Comparison of ENCODE assay signal across 17 cellular contexts in the genomic region with DNA sequence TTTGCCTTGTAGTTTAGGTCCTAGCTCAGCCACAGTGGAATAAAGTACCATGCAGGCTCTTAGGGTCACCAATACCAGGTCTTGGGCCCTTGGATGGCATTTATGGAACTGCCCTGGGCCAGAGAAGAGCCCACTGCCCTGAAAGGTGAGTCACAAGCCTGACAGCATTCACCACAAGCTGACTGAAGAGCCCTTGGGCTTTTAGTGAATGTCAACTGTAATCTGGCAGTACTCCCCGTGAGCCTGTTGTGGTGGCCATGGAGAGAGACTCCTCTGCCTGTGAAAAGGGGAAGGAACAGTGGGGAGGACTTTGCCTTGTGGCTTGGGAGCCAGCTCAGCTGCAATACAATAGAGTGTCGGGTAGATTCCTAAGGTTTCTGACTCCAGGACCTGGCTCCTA.
DNase-seq lines count a peak whose midpoint lies in the region; ATAC-seq and TF ChIP-seq lines count a peak whose summit lies in the region.
"Had no signal": no experiment of that assay in that cellular context is flagged by ENCODE, and none has a peak within 500 bp of the region (broad histone marks: within the 10 kb centered on the region; RNA-seq: fewer than 3 reads in every experiment).

No MANE protein-coding gene starts in this region.

- H3K4me1 ChIP-seq in PC-3 (ENCODE audit: insufficient read depth, low read length) = no peaks in the 10 kb centered on the region
- no peaks in the 10 kb centered on the region for H3K4me1 ChIP-seq in endodermal cell (ENCODE audit: control insufficient read depth, insufficient read depth, low read length)
- no peaks in the 10 kb centered on the region for H3K4me1 ChIP-seq in aorta (ENCODE audit: control insufficient read depth in 1 of 2, insufficient read depth in 2 of 2, low read length in 2 of 2)
- H3K4me1 ChIP-seq: BLaER1 had no signal

- H3F3A ChIP-seq in PC-3 (ENCODE audit: low read length, unreplicated experiment) = no peaks in the 10 kb centered on the region

- POLR2A ChIA-PET in PC-3 (lab: Charles Lee; ENCODE audit: unreplicated experiment) = no interaction called here

- ATAC-seq in PC-3 (peak; percentile 27; the same call in 1 of the 2 replicates), aorta (ENCODE audit: low FRiP score) (peak; percentile 57), HG03196 (IDR thresholded peaks at IDR 0.05; ENCODE audit: unreplicated experiment) (no peak), HG02870 (IDR thresholded peaks at IDR 0.05; ENCODE audit: unreplicated experiment) (no peak)
- ATAC-seq in stimulated activated memory B cell treated with anti-CD40 and anti-IgM and Interleukin-4, amounts not matched to agents 10 μg/mL and 1 μg/mL and 100 μg/mL, for 72 hours = no peak
- ATAC-seq: GM12878, K562 had no signal

- H3K9ac ChIP-seq in PC-3 (ENCODE audit: low read length) (no peak overlapping the region), endodermal cell (ENCODE audit: extremely low read depth, low read length, poor library complexity, severe bottlenecking) (no peak overlapping the region)
- H3K9ac ChIP-seq: BLaER1 had no signal

- CTCF ChIA-PET in PC-3 (lab: Charles Lee) = no interaction called here

- intact Hi-C loops in PC-3 (cut with micrococcal nuclease) (no loop called here), aorta (cut with DNase I) (no loop called here)

- H3K4me3 Mint-ChIP-seq in endodermal cell = no peak overlapping the region
- H3K4me3 Mint-ChIP-seq in stimulated activated memory B cell treated with anti-CD40 and anti-IgM and Interleukin-4, amounts not matched to agents 10 μg/mL and 1 μg/mL and 100 μg/mL, for 72 hours = no peak overlapping the region

- WGBS in endodermal cell (ENCODE audit: insufficient coverage in 1 of 2, insufficient read length in 1 of 2), 2 experiments = 83 to 100% methylated on average over 1 to 2 of the region's 2 CpGs
- 86 to 93% methylated on average over 2 of the region's 2 CpGs for WGBS in aorta, 2 donors

- no peaks in the 10 kb centered on the region for H3K9me2 ChIP-seq in PC-3 (replicated peaks; ENCODE audit: low read length)

- TF ChIP-seq CTCF in PC-3 (conservative IDR thresholded peaks at IDR 0.05; ENCODE audit: low read depth, low read length) (no peak), endodermal cell (conservative IDR thresholded peaks at IDR 0.05) (no peak)

- no peaks in the 10 kb centered on the region for H3K36me3 Mint-ChIP-seq in endodermal cell (ENCODE audit: low read depth)
- no peaks in the 10 kb centered on the region for H3K36me3 Mint-ChIP-seq in stimulated activated memory B cell treated with anti-CD40 and anti-IgM and Interleukin-4, amounts not matched to agents 10 μg/mL and 1 μg/mL and 100 μg/mL, for 72 hours

- H3K4me1 Mint-ChIP-seq in endodermal cell = no peaks in the 10 kb centered on the region
- H3K4me1 Mint-ChIP-seq in stimulated activated memory B cell treated with anti-CD40 and anti-IgM and Interleukin-4, amounts not matched to agents 10 μg/mL and 1 μg/mL and 100 μg/mL, for 72 hours = no peaks in the 10 kb centered on the region

- H2AFZ ChIP-seq in PC-3 (ENCODE audit: low read length) = no peak overlapping the region

- peak overlapping the region; percentile 40 for H3K27ac Mint-ChIP-seq in endodermal cell
- H3K27ac Mint-ChIP-seq in stimulated activated memory B cell treated with anti-CD40 and anti-IgM and Interleukin-4, amounts not matched to agents 10 μg/mL and 1 μg/mL and 100 μg/mL, for 72 hours = no peak overlapping the region

- no TSS peak for BruUV-seq in PC-3 (replicated peaks; lab: Mats Ljungman, UMichigan)

- H4K20me1 ChIP-seq in PC-3 (ENCODE audit: low read length) = no peaks in the 10 kb centered on the region
- H4K20me1 ChIP-seq: BLaER1 had no signal

- H3K27me3 Mint-ChIP-seq in endodermal cell (ENCODE audit: insufficient read depth) = no peaks in the 10 kb centered on the region
- no peaks in the 10 kb centered on the region for H3K27me3 Mint-ChIP-seq in stimulated activated memory B cell treated with anti-CD40 and anti-IgM and Interleukin-4, amounts not matched to agents 10 μg/mL and 1 μg/mL and 100 μg/mL, for 72 hours

- no peaks in the 10 kb centered on the region for H3K27me3 ChIP-seq in PC-3 (ENCODE audit: low read length)
- H3K27me3 ChIP-seq in endodermal cell (ENCODE audit: control insufficient read depth, insufficient read depth, low read length, poor library complexity, severe bottlenecking) = no peaks in the 10 kb centered on the region
- no peaks in the 10 kb centered on the region for H3K27me3 ChIP-seq in aorta (ENCODE audit: control insufficient read depth in 1 of 2, insufficient read depth in 2 of 2, low read length in 1 of 2)
- H3K27me3 ChIP-seq: BLaER1 had no signal

- no peaks in the 10 kb centered on the region for H3K36me3 ChIP-seq in PC-3 (ENCODE audit: low read depth, low read length)
- no peaks in the 10 kb centered on the region for H3K36me3 ChIP-seq in endodermal cell (ENCODE audit: control insufficient read depth, insufficient read depth, low read length)
- H3K36me3 ChIP-seq in aorta (ENCODE audit: control insufficient read depth in 1 of 2, insufficient read depth in 2 of 2, low read length in 1 of 2) = no peaks in the 10 kb centered on the region
- H3K36me3 ChIP-seq: BLaER1 had no signal

- H3K79me2 ChIP-seq in PC-3 (ENCODE audit: low read length) = no peaks in the 10 kb centered on the region

- no peak overlapping the region for H3K4me3 ChIP-seq in PC-3 (ENCODE audit: low read length)
- H3K4me3 ChIP-seq in endodermal cell (ENCODE audit: low read length) = no peak overlapping the region
- no peak overlapping the region for H3K4me3 ChIP-seq in aorta (ENCODE audit: low read length in 2 of 2)
- H3K4me3 ChIP-seq: BLaER1, GM12878, K562 had no signal

- no peak overlapping the region for H3K4me2 ChIP-seq in PC-3 (ENCODE audit: low read length)
- H3K4me2 ChIP-seq: BLaER1 had no signal

- H3K9me3 ChIP-seq in PC-3 (ENCODE audit: low read length) (no peaks in the 10 kb centered on the region), endodermal cell (ENCODE audit: control insufficient read depth, low read length) (no peaks in the 10 kb centered on the region), aorta (ENCODE audit: control insufficient read depth, low read length) (no peaks in the 10 kb centered on the region)
- H3K9me3 ChIP-seq: BLaER1 had no signal

- no peak overlapping the region for H3K27ac ChIP-seq in PC-3 (ENCODE audit: low read length)
- H3K27ac ChIP-seq in endodermal cell (ENCODE audit: low read depth, low read length) = no peak overlapping the region
- H3K27ac ChIP-seq in aorta (ENCODE audit: low read depth in 1 of 2, low read length in 2 of 2) = no peak overlapping the region
- H3K27ac ChIP-seq: 22Rv1, BLaER1, HL-60 had no signal

- no peaks in the 10 kb centered on the region for H3K9me3 Mint-ChIP-seq in endodermal cell
- H3K9me3 Mint-ChIP-seq in stimulated activated memory B cell treated with anti-CD40 and anti-IgM and Interleukin-4, amounts not matched to agents 10 μg/mL and 1 μg/mL and 100 μg/mL, for 72 hours = peaks cover 8% of the 10 kb centered on the region

- DNase-seq in DMS53 (lab: John Stamatoyannopoulos, UW) (peak; percentile 2), DMS53 treated with DMSO at 0.1 percent for 48 hours (lab: John Stamatoyannopoulos, UW; ENCODE audit: unreplicated experiment) (no peak), PC-3 (peak; percentile 32), endodermal cell (no peak), aorta (no peak)
- DNase-seq: NCI-H187 treated with DMSO at 0.1 percent for 48 hours, NCI-H2171 treated with DMSO at 0.1 percent for 48 hours, NCI-H510A treated with DMSO at 0.1 percent for 48 hours, RPMI8226 had no signal

Comparison
In these comparisons a context has a peak if more than half of its experiments do, and no peak if none do; other contexts are left out.
1. DNase-seq: peak in DMS53 (single experiment) and PC-3 (single experiment); none in DMS53 treated with DMSO at 0.1 percent for 48 hours (single experiment), endodermal cell (single experiment) and aorta (0 of 2).
2. ATAC-seq: peak in PC-3 (single experiment) and aorta (single experiment); none in HG03196 (single experiment), stimulated activated memory B cell treated with anti-CD40 and anti-IgM and Interleukin-4, amounts not matched to agents 10 μg/mL and 1 μg/mL and 100 μg/mL, for 72 hours (single experiment) and HG02870 (single experiment).